Comparison of ENCODE assay signal across 8 cellular contexts in the genomic region with DNA sequence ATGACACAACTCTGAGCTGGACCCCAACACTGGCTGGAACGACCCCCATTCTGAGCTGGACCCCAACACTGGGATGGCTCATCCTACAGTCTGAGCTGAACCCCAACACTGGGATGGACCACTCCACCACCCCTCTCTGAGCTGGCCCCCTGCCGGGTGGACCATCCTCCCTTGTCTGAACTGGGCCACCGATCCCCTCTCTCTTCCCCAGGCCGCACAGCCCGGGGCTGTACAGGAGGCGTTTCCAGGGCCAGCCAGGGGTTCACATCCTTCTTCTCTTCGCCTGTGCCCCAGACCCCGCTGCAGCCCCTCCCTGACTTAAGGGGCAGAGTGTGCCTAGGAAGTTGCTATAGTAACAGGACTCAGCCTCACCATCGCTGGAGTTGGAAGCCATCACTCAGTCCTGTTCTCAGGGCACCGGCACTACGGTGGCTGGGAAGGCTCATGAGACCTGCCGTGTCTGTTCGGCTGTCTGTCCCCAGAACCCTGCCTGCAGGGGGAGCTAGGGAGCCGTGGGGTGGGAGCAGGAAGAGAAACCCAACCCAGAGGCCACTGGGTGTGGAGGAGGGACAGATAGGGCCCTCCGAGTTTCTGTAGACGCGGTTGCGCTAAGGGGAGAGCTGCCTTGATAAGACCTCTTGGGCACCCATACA.
DNase-seq lines count a peak whose midpoint lies in the region; ATAC-seq and TF ChIP-seq lines count a peak whose summit lies in the region.

No MANE protein-coding gene starts in this region.

- peak; percentile 31 for TF ChIP-seq CTCF in fibroblast of mammary gland (conservative IDR thresholded peaks at IDR 0.05; ENCODE audit: control insufficient read depth, insufficient read depth, low read depth, low read length)

- H3K4me3 ChIP-seq in fibroblast of mammary gland (ENCODE audit: control insufficient read depth, low read depth, low read length) = no peak overlapping the region

- ATAC-seq in HG03097 (IDR thresholded peaks at IDR 0.05; ENCODE audit: low FRiP score, unreplicated experiment) (no peak), GM19324 (IDR thresholded peaks at IDR 0.05; ENCODE audit: low FRiP score, unreplicated experiment) (no peak)

- peak; percentile 15 for DNase-seq in activated gamma-delta T cell treated with Interleukin-2 at 50 U/mL for 16 hours
- no peak for DNase-seq in activated gamma-delta T cell (lab: John Stamatoyannopoulos, UW)
- DNase-seq in activated CD8-positive, alpha-beta memory T cell treated with anti-CD3 and anti-CD28 coated beads for 24 hours = peak; percentile 74
- no peak for DNase-seq in fibroblast of mammary gland (ENCODE audit: low read depth)
- DNase-seq in stimulated activated CD4-positive, alpha-beta T cell treated with anti-CD3 and anti-CD28 coated beads, Interleukin-1b, Interleukin-23, amount 100 ng/mL, for 48 hours = peak; percentile 73
- no peak for DNase-seq in kidney glomerular epithelial cell (lab: John Stamatoyannopoulos, UW)

Comparison
In these comparisons a context has a peak if more than half of its experiments do, and no peak if none do; other contexts are left out.
1. DNase-seq: peak in activated gamma-delta T cell treated with Interleukin-2 at 50 U/mL for 16 hours (single experiment), activated CD8-positive, alpha-beta memory T cell treated with anti-CD3 and anti-CD28 coated beads for 24 hours (single experiment) and stimulated activated CD4-positive, alpha-beta T cell treated with anti-CD3 and anti-CD28 coated beads, Interleukin-1b, Interleukin-23, amount 100 ng/mL, for 48 hours (single experiment); none in activated gamma-delta T cell (single experiment), fibroblast of mammary gland (single experiment) and kidney glomerular epithelial cell (single experiment).